Comparison of ENCODE assay signal across 11 cellular contexts in genomic region chr14:75204106-75204505, GRCh38. TPM values are rescaled to one million over a fixed set of nuclear protein-coding genes. Genes with fewer than 3 reads are reported as not detected.
DNase-seq lines count a peak whose midpoint lies in the region; TF ChIP-seq lines count a peak whose summit lies in the region.
"Had no signal": no experiment of that assay in that cellular context is flagged by ENCODE, and none has a peak within 500 bp of the region (broad histone marks: within the 10 kb centered on the region; RNA-seq: fewer than 3 reads in every experiment).

No MANE protein-coding gene starts in this region.

- TF ChIP-seq CTCF in astrocyte of the spinal cord (IDR thresholded peaks at IDR 0.05; ENCODE audit: low read depth, low read length) (no peak), suprapubic skin (IDR thresholded peaks at IDR 0.05) (no peak)

- H3K27ac ChIP-seq in suprapubic skin, result peak overlapping the region; percentile 73
- H3K27ac ChIP-seq: prostate gland had no signal

- DNase-seq in LHCN-M2 (ENCODE audit: low read depth) (peak; percentile 26), astrocyte of the spinal cord (ENCODE audit: low read depth, low spot score) (peak; percentile 23), iris pigment epithelial cell (ENCODE audit: low read depth) (peak; percentile 44), suprapubic skin (ENCODE audit: low spot score in 2 of 2) (no peak), NCI-H2227 (lab: John Stamatoyannopoulos, UW; ENCODE audit: unreplicated experiment) (no peak), KG1 (lab: John Stamatoyannopoulos, UW) (no peak), nucleus accumbens (lab: John Stamatoyannopoulos, UW) (no peak)
- DNase-seq: activated gamma-delta T cell, H7, midbrain had no signal

- in situ Hi-C loops in astrocyte of the spinal cord (cut with HindIII; ENCODE audit: low sequenced_read_pairs), result no loop called here

- H3K27me3 ChIP-seq in suprapubic skin, result no peaks in the 10 kb centered on the region

- TF ChIP-seq POLR2A in suprapubic skin (IDR thresholded peaks at IDR 0.05), result no peak

- H3K4me1 ChIP-seq in suprapubic skin, result peaks cover 35% of the 10 kb centered on the region

- no peak overlapping the region for H3K4me3 ChIP-seq in astrocyte of the spinal cord (ENCODE audit: low read depth, low read length)
- H3K4me3 ChIP-seq in suprapubic skin, result no peak overlapping the region
- H3K4me3 ChIP-seq: prostate gland had no signal

- TF ChIP-seq EP300 in suprapubic skin (IDR thresholded peaks at IDR 0.05), result no peak

- 50% methylated on average over 3 of the region's 3 CpGs for WGBS in suprapubic skin

- no peaks in the 10 kb centered on the region for H3K9me3 ChIP-seq in suprapubic skin
- H3K9me3 ChIP-seq: prostate gland had no signal

- H3K36me3 ChIP-seq in suprapubic skin, result no peaks in the 10 kb centered on the region
- H3K36me3 ChIP-seq: prostate gland had no signal

RNA-seq across cellular contexts. Expression of gene TMED10, which starts 27.7 kb away (rescaled TPM):
- 313 and 322 TPM in 2 replicates for total RNA-seq in LHCN-M2 (2014; rRNA removed)
- polyA plus RNA-seq in LHCN-M2 (2012), result 217 TPM
- 100 to 1,000 TPM; 123 to 235 (median 198) TPM for total RNA-seq in suprapubic skin

Comparison
In these comparisons a context has a peak if more than half of its experiments do, and no peak if none do; other contexts are left out.
1. DNase-seq: peak in LHCN-M2 (single experiment), astrocyte of the spinal cord (single experiment) and iris pigment epithelial cell (single experiment); none in suprapubic skin (0 of 2), NCI-H2227 (single experiment), KG1 (single experiment) and nucleus accumbens (0 of 56).